Comparison of ENCODE assay signal across 20 cellular contexts in the genomic region with DNA sequence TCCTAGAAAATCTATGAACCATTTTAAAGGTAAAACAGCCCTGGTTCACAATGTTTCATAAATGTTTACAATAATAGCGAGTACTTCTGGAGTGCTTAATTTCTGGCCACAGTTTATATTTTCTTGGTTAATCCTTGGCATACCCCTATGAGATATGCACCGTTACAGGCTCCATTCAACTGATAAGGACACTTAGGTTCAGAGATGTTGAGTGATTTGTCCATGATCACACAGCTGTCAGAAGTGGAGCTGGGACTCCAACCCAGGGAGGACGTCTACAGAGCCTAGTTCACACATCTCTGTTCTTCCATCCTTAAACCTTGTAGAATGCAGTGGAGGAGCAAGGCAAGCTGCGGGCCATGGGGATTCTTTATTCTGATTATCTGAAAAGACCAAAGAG.
"Had no signal": no experiment of that assay in that cellular context is flagged by ENCODE, and none has a peak within 500 bp of the region (broad histone marks: within the 10 kb centered on the region; RNA-seq: fewer than 3 reads in every experiment).

No MANE protein-coding gene starts in this region.

- H3K4me3 Mint-ChIP-seq: type B pancreatic cell had no signal

- H3K27me3 Mint-ChIP-seq: type B pancreatic cell had no signal

- ATAC-seq: left cardiac atrium, left ventricle myocardium superior, right lobe of liver had no signal

- DNase-seq: activated CD4-positive, CD25-positive, alpha-beta regulatory T cell; activated CD8-positive, alpha-beta memory T cell treated with anti-CD3 and anti-CD28 coated beads for 24 hours; activated effector memory CD4-positive, alpha-beta T cell treated with anti-CD3 and anti-CD28 coated beads, Interleukin-2, amount 50 U/mL, for 16 hours; amygdala; caudate nucleus; cortex of kidney; foreskin fibroblast; head of caudate nucleus; hippocampal formation; left cardiac atrium; left ventricle myocardium superior; ovary; right lobe of liver; stimulated activated CD4-positive, alpha-beta T cell treated with anti-CD3 and anti-CD28 coated beads, Interleukin-2, amount 100 ng/mL, for 48 hours; stimulated activated naive CD8-positive, alpha-beta T cell treated with anti-CD3 and anti-CD28 coated beads, Interleukin-15, Interleukin-2, amounts not matched to agents 100 U/mL and 50 U/mL, for 24 hours; substantia nigra; T-helper 1 cell; uterus had no signal

- H3K36me3 Mint-ChIP-seq: type B pancreatic cell had no signal

- H3K27ac Mint-ChIP-seq: progenitor cell of endocrine pancreas, type B pancreatic cell had no signal
